Comparison of ENCODE assay signal across 8 cellular contexts in genomic region chr5:61330341-61330878, GRCh38. TPM values are rescaled to one million over a fixed set of nuclear protein-coding genes. Genes with fewer than 3 reads are reported as not detected.
DNase-seq lines count a peak whose midpoint lies in the region; ATAC-seq and TF ChIP-seq lines count a peak whose summit lies in the region.

No MANE protein-coding gene starts in this region.

- no peak overlapping the region for H3K4ac ChIP-seq in H9 (ENCODE audit: low read depth, low read length)

- H3K27ac ChIP-seq in CD4-positive, CD25-positive, alpha-beta regulatory T cell (ENCODE audit: insufficient read depth, low read length, poor library complexity, severe bottlenecking) = peak overlapping the region; percentile 92
- H3K27ac ChIP-seq in H9 (ENCODE audit: insufficient read length, low read depth, low read length) = no peak overlapping the region
- peak overlapping the region; percentile 88 to 99 (median 96) for H3K27ac ChIP-seq in body of pancreas
- no peak overlapping the region for H3K27ac ChIP-seq in iPS-20b (ENCODE audit: low read length)

- H3K36me3 Mint-ChIP-seq in CD4-positive, CD25-positive, alpha-beta regulatory T cell = peaks cover 3% of the 10 kb centered on the region
- peaks cover 0 to 5% (median 0%) of the 10 kb centered on the region in 3 experiments; a peak in 2 of 7 replicates for H3K36me3 Mint-ChIP-seq in H9 (ENCODE audit: insufficient read depth in 1 of 3, low read depth in 3 of 3)

- H3K27me3 Mint-ChIP-seq in CD4-positive, CD25-positive, alpha-beta regulatory T cell = peaks cover 58% of the 10 kb centered on the region
- H3K27me3 Mint-ChIP-seq in H9 (ENCODE audit: low read depth) = peaks cover 68% of the 10 kb centered on the region

- H2BK15ac ChIP-seq in H9 (ENCODE audit: low read depth, low read length) = no peak overlapping the region

- H4K91ac ChIP-seq in H9 (ENCODE audit: insufficient read length, low read depth, low read length) = no peak overlapping the region

- H3K79me2 ChIP-seq in H9 (ENCODE audit: insufficient read depth, low read length) = no peaks in the 10 kb centered on the region

- H3K27ac Mint-ChIP-seq in CD4-positive, CD25-positive, alpha-beta regulatory T cell = peak overlapping the region; percentile 90 to 93 (median 91)
- H3K27ac Mint-ChIP-seq in H9 = no peak overlapping the region

- H3K27me3 ChIP-seq in CD4-positive, CD25-positive, alpha-beta regulatory T cell (ENCODE audit: control insufficient read depth, insufficient read depth, low read length) = peaks cover 25% of the 10 kb centered on the region
- peaks cover 37% of the 10 kb centered on the region for H3K27me3 ChIP-seq in H9 (ENCODE audit: insufficient read depth, low read length)
- H3K27me3 ChIP-seq in NT2/D1 (ENCODE audit: insufficient read depth, insufficient read length) = peaks cover 51% of the 10 kb centered on the region
- no peaks in the 10 kb centered on the region for H3K27me3 ChIP-seq in body of pancreas
- peaks cover 77% of the 10 kb centered on the region for H3K27me3 ChIP-seq in iPS-20b (ENCODE audit: insufficient read depth, low read length)

- WGBS in H9 (ENCODE audit: extremely low coverage, insufficient read length, low lambda C conversion rate) = no CpG with 5 or more reads among the region's 32 CpGs
- 1 to 2% methylated on average over 18 to 32 of the region's 32 CpGs for WGBS in body of pancreas, 2 donors

- intact Hi-C loops in body of pancreas (cut with DNase I) = loop anchor here (10.0 kb wide), 2 partner anchors 74 to 324 kb away; no protein-coding TSS in a partner anchor

- no peak overlapping the region for H3K18ac ChIP-seq in H9 (ENCODE audit: insufficient read length, low read depth, low read length)

- H3T11ph ChIP-seq in H9 (ENCODE audit: low read length) = no peak overlapping the region

- H3K23me2 ChIP-seq in H9 (ENCODE audit: insufficient read length, low read depth, low read length, poor library complexity, severe bottlenecking) = peaks cover 18% of the 10 kb centered on the region

- no peak overlapping the region for H3K14ac ChIP-seq in H9 (ENCODE audit: insufficient read depth, low read length)

- H2BK20ac ChIP-seq in H9 (ENCODE audit: low read depth, low read length, poor library complexity, severe bottlenecking) = no peak overlapping the region

- peaks cover 0 to 2% (median 0%) of the 10 kb centered on the region in 7 donors for H3K9me3 Mint-ChIP-seq in CD4-positive, CD25-positive, alpha-beta regulatory T cell
- H3K9me3 Mint-ChIP-seq in H9 = no peaks in the 10 kb centered on the region; a peak in 1 of 5 replicates

- H3K4me3 ChIP-seq in CD4-positive, CD25-positive, alpha-beta regulatory T cell (ENCODE audit: low read depth, low read length) = peak overlapping the region; percentile 78
- H3K4me3 ChIP-seq in NT2/D1 (ENCODE audit: insufficient read length, low read depth) (peak overlapping the region; percentile 74), body of pancreas (peak overlapping the region; percentile 39 to 83), iPS-20b (ENCODE audit: low read length) (peak overlapping the region; percentile 91), skeletal muscle cell (ENCODE audit: low read depth, low read length) (peak overlapping the region; percentile 83)

- peak overlapping the region; percentile 89 to 97 (median 93) for H3K4me3 Mint-ChIP-seq in CD4-positive, CD25-positive, alpha-beta regulatory T cell
- H3K4me3 Mint-ChIP-seq in H9 = peak overlapping the region; percentile 74 to 91

- H3K9ac ChIP-seq in H9 (ENCODE audit: extremely low read depth, insufficient read length, low read length) (no peak overlapping the region), NT2/D1 (ENCODE audit: insufficient read length, low read depth) (peak overlapping the region; percentile 81), iPS-20b (ENCODE audit: low read depth, low read length) (peak overlapping the region; percentile 70; the same call in 1 of the 2 replicates)

- no peak overlapping the region for H2AFZ ChIP-seq in H9 (ENCODE audit: low read length)

- peak in 1 of 3 donors; percentile 33 for DNase-seq in CD4-positive, CD25-positive, alpha-beta regulatory T cell
- DNase-seq in H9 (peak; percentile 55), NT2/D1 (ENCODE audit: low read depth, low spot score) (no peak), body of pancreas (peak; percentile 26 to 47 (median 42)), skeletal muscle cell (ENCODE audit: low read depth) (no peak), SIG-M5 (lab: John Stamatoyannopoulos, UW) (no peak), middle frontal gyrus (ENCODE audit: extremely low spot score, low spot score) (no peak)

- ATAC-seq in CD4-positive, CD25-positive, alpha-beta regulatory T cell (ENCODE audit: low read depth in 2 of 2) = no peak
- peak; percentile 0 for ATAC-seq in body of pancreas

- H3K36me3 ChIP-seq in CD4-positive, CD25-positive, alpha-beta regulatory T cell (ENCODE audit: control insufficient read depth, insufficient read depth, low read length) = no peaks in the 10 kb centered on the region
- H3K36me3 ChIP-seq in NT2/D1 (ENCODE audit: insufficient read depth, insufficient read length, low read length) (no peaks in the 10 kb centered on the region), body of pancreas (replicated peaks in 1 of 2; ENCODE audit: insufficient read depth in 1 of 2, low read depth in 2 of 2) (no peaks in the 10 kb centered on the region), iPS-20b (ENCODE audit: insufficient read depth, low read depth, low read length) (no peaks in the 10 kb centered on the region)

- peaks cover 26% of the 10 kb centered on the region for H3K4me1 ChIP-seq in CD4-positive, CD25-positive, alpha-beta regulatory T cell (ENCODE audit: control insufficient read depth, insufficient read depth, low read length, poor library complexity, severe bottlenecking)
- H3K4me1 ChIP-seq in H9 (ENCODE audit: insufficient read depth, low read length) (peaks cover 5% of the 10 kb centered on the region; the same call in 1 of the 2 replicates), NT2/D1 (ENCODE audit: insufficient read depth, insufficient read length) (peaks cover 8% of the 10 kb centered on the region), body of pancreas (peaks cover 32% of the 10 kb centered on the region), iPS-20b (ENCODE audit: insufficient read depth, low read length) (peaks cover 23% of the 10 kb centered on the region)

- no peak for TF ChIP-seq CTCF in H9 (conservative IDR thresholded peaks at IDR 0.05)
- no peak for TF ChIP-seq CTCF in body of pancreas (IDR thresholded peaks at IDR 0.05)

- H3K4me1 Mint-ChIP-seq in CD4-positive, CD25-positive, alpha-beta regulatory T cell = peaks cover 28 to 39% (median 29%) of the 10 kb centered on the region in 4 donors
- H3K4me1 Mint-ChIP-seq in H9 = peaks cover 43 to 44% of the 10 kb centered on the region in 2 experiments

- no peak overlapping the region for H3K56ac ChIP-seq in H9 (ENCODE audit: insufficient read length, low read depth, low read length)

- H4K20me1 ChIP-seq in H9 (ENCODE audit: control insufficient read depth, insufficient read depth, insufficient read length) = no peaks in the 10 kb centered on the region

- peak in 1 of 3 donors; percentile 4 for TF ChIP-seq POLR2A in body of pancreas (IDR thresholded peaks at IDR 0.05)

- no peaks in the 10 kb centered on the region for H3K9me3 ChIP-seq in CD4-positive, CD25-positive, alpha-beta regulatory T cell (ENCODE audit: control insufficient read depth in 2 of 2, low read length in 2 of 2)
- H3K9me3 ChIP-seq in H9 (ENCODE audit: control insufficient read depth, low read depth, low read length) (no peaks in the 10 kb centered on the region), NT2/D1 (ENCODE audit: insufficient read depth, low read length) (no peaks in the 10 kb centered on the region), body of pancreas (no peaks in the 10 kb centered on the region), iPS-20b (ENCODE audit: insufficient read depth, low read depth, low read length) (no peaks in the 10 kb centered on the region)

- peak overlapping the region; percentile 67 for H3K4me2 ChIP-seq in H9 (ENCODE audit: insufficient read depth, insufficient read length, low read length)

- H3K79me1 ChIP-seq in H9 (ENCODE audit: insufficient read depth, low read depth, low read length, poor library complexity, severe bottlenecking) = no peaks in the 10 kb centered on the region

- H4K5ac ChIP-seq in H9 (ENCODE audit: insufficient read length, low read depth, low read length) = no peak overlapping the region

- no peak overlapping the region for H4K8ac ChIP-seq in H9 (replicated peaks; ENCODE audit: insufficient read length, low read depth, low read length)

- no peak overlapping the region for H3K23ac ChIP-seq in H9 (ENCODE audit: insufficient read length, low read depth, low read length)

- H2AK5ac ChIP-seq in H9 (ENCODE audit: insufficient read length, low read length) = no peak overlapping the region

- no peak overlapping the region for H2BK120ac ChIP-seq in H9 (ENCODE audit: low read depth, low read length, poor library complexity, severe bottlenecking)

- H2BK12ac ChIP-seq in H9 (ENCODE audit: insufficient read length, low read depth, low read length) = no peak overlapping the region

- no peak overlapping the region for H2BK5ac ChIP-seq in H9 (ENCODE audit: insufficient read length, low read length)

RNA-seq across cellular contexts. Expression of gene ZSWIM6, which starts 1.6 kb away (rescaled TPM):
- 12.2 TPM for total RNA-seq in CD4-positive, CD25-positive, alpha-beta regulatory T cell
- under 1 TPM; 0.41 to 0.84 (median 0.58) TPM for polyA plus RNA-seq in CD4-positive, CD25-positive, alpha-beta regulatory T cell
- total RNA-seq in H9 (2021) (11.0 and 11.5 TPM in 2 replicates), body of pancreas (1 to 10 TPM; 5.9 to 8.8 TPM)

Comparison
In these comparisons a context has a peak if more than half of its experiments do, and no peak if none do; other contexts are left out.
1. DNase-seq: peak in H9 (single experiment) and body of pancreas (4 of 4); none in NT2/D1 (single experiment), skeletal muscle cell (single experiment), SIG-M5 (single experiment) and middle frontal gyrus (single experiment).
2. H3K27ac ChIP-seq: peak in CD4-positive, CD25-positive, alpha-beta regulatory T cell (single experiment) and body of pancreas (4 of 4); none in H9 (single experiment) and iPS-20b (single experiment).
3. H3K27ac Mint-ChIP-seq: peak in CD4-positive, CD25-positive, alpha-beta regulatory T cell (3 of 3); none in H9 (0 of 3).
4. Peak in every context shown above with its lines, with median percentiles within 50 percentile points of each other: H3K4me3 ChIP-seq.